In genomic region chr12:92144045-92144630, GRCh38 we compare ENCODE assay signal across 8 cellular contexts. TPM values are rescaled to one million over a fixed set of nuclear protein-coding genes. Genes with fewer than 3 reads are reported as not detected.
DNase-seq lines count a peak whose midpoint lies in the region; ATAC-seq and TF ChIP-seq lines count a peak whose summit lies in the region.

No MANE protein-coding gene starts in this region.

- peaks cover 16% of the 10 kb centered on the region for H3K4me1 Mint-ChIP-seq in activated CD8-positive, alpha-beta T cell treated with anti-CD3 and anti-CD28 coated beads for 36 hours (ENCODE audit: low read depth)

- no peaks in the 10 kb centered on the region for H3K9me3 Mint-ChIP-seq in activated CD8-positive, alpha-beta T cell treated with anti-CD3 and anti-CD28 coated beads for 36 hours

- no peaks in the 10 kb centered on the region for H3K27me3 Mint-ChIP-seq in activated CD8-positive, alpha-beta T cell treated with anti-CD3 and anti-CD28 coated beads for 36 hours

- POLR2A ChIA-PET in activated CD8-positive, alpha-beta T cell treated with anti-CD3 and anti-CD28 coated beads for 36 hours (lab: Charles Lee) = interaction anchor here (0.6 to 6.5 kb wide), 39 partner anchors 9 to 610 kb away, joined by 3 to 105 read pairs (median 5); no protein-coding TSS in a partner anchor

- peaks cover 0 to 3% of the 10 kb centered on the region in 2 donors for H3K4me1 ChIP-seq in lung (ENCODE audit: control insufficient read depth in 2 of 2, insufficient read depth in 2 of 2, low read length in 2 of 2)

- peak overlapping the region; percentile 94 for H3K27ac Mint-ChIP-seq in activated CD8-positive, alpha-beta T cell treated with anti-CD3 and anti-CD28 coated beads for 36 hours

- peaks cover 80% of the 10 kb centered on the region for H3K36me3 Mint-ChIP-seq in activated CD8-positive, alpha-beta T cell treated with anti-CD3 and anti-CD28 coated beads for 36 hours (ENCODE audit: low read depth)

- peak overlapping the region; percentile 97 for H3K4me3 Mint-ChIP-seq in activated CD8-positive, alpha-beta T cell treated with anti-CD3 and anti-CD28 coated beads for 36 hours

- CTCF ChIA-PET in activated CD8-positive, alpha-beta T cell treated with anti-CD3 and anti-CD28 coated beads for 36 hours (lab: Charles Lee) = interaction anchor here (0.6 to 4.1 kb wide), 20 partner anchors 9 to 762 kb away, joined by 3 to 20 read pairs (median 3); no protein-coding TSS in a partner anchor

- intact Hi-C loops in activated CD8-positive, alpha-beta T cell treated with anti-CD3 and anti-CD28 coated beads for 36 hours (cut with micrococcal nuclease) = loop anchor here (2.0 to 5.0 kb wide), 4 partner anchors 263 to 762 kb away; no protein-coding TSS in a partner anchor

- peak; percentile 84 for TF ChIP-seq CTCF in HL-60 (IDR thresholded peaks at IDR 0.05; ENCODE audit: insufficient read depth, low read length)
- TF ChIP-seq CTCF in activated CD8-positive, alpha-beta T cell treated with anti-CD3 and anti-CD28 coated beads for 36 hours (IDR thresholded peaks at IDR 0.05) = peak; percentile 65
- TF ChIP-seq CTCF in lung (IDR thresholded peaks at IDR 0.05; ENCODE audit: control extremely low read depth, extremely low read depth) = peak; percentile 44

- peaks cover 1 to 6% of the 10 kb centered on the region in 2 donors for H3K36me3 ChIP-seq in lung (ENCODE audit: control insufficient read depth in 2 of 2, insufficient read depth in 2 of 2, low read length in 2 of 2)

- H3K4me3 ChIP-seq in HL-60 (replicated peaks; ENCODE audit: insufficient read depth, low read length) (peak overlapping the region; percentile 81), lung (peak overlapping the region; percentile 100)

- WGBS in lung, 2 donors = 0% methylated on average over 14 of the region's 14 CpGs

- H3K27ac ChIP-seq in HL-60 (replicated peaks) = peak overlapping the region; percentile 90
- H3K27ac ChIP-seq in lung (ENCODE audit: low read depth in 1 of 2, low read length in 1 of 2) = peak overlapping the region; percentile 100

- peak; percentile 38 for DNase-seq in NK-92 treated with Interleukin-12 subunit alpha and Interleukin-12 subunit beta, amount 100 ng/mL, for 24 hours (lab: John Stamatoyannopoulos, UW)
- DNase-seq in NK-92 (lab: John Stamatoyannopoulos, UW; ENCODE audit: unreplicated experiment) = no peak
- DNase-seq in HL-60 (ENCODE audit: low read depth in 1 of 2, low spot score in 1 of 2) = peak; percentile 74 to 90
- DNase-seq in NCI-H82 treated with DMSO at 0.1 percent for 48 hours (lab: John Stamatoyannopoulos, UW; ENCODE audit: unreplicated experiment) = peak; percentile 56
- peak; percentile 83 for DNase-seq in activated CD8-positive, alpha-beta T cell treated with anti-CD3 and anti-CD28 coated beads for 36 hours
- peak; percentile 57 for DNase-seq in effector CD4-positive, alpha-beta T cell
- DNase-seq in lung (ENCODE audit: low spot score) = peak; percentile 79
- DNase-seq in stimulated activated CD4-positive, alpha-beta T cell treated with anti-CD3 and anti-CD28 coated beads, TNF-alpha, amount 100 ng/mL, for 48 hours (ENCODE audit: low read depth in 3 of 3) = peak; percentile 39 to 47 (median 44)

- no peaks in the 10 kb centered on the region for H3K27me3 ChIP-seq in HL-60 (ENCODE audit: insufficient read depth, poor library complexity, severe bottlenecking)
- H3K27me3 ChIP-seq in lung (ENCODE audit: control insufficient read depth, insufficient read depth) = no peaks in the 10 kb centered on the region

- peak; percentile 36 for ATAC-seq in activated CD8-positive, alpha-beta T cell treated with anti-CD3 and anti-CD28 coated beads for 36 hours
- ATAC-seq in lung (ENCODE audit: insufficient read depth, low FRiP score) = peak; percentile 45

- H3K9me3 ChIP-seq in lung (ENCODE audit: control insufficient read depth in 2 of 2, insufficient read depth in 1 of 2, low read length in 1 of 2) = peaks cover 0 to 2% of the 10 kb centered on the region in 2 donors

RNA-seq across cellular contexts. Expression of gene BTG1, which starts 1.5 kb away (rescaled TPM):
- total RNA-seq in activated CD8-positive, alpha-beta T cell treated with anti-CD3 and anti-CD28 coated beads for 36 hours = 100 to 1,000 TPM; 197 to 200 TPM
- total RNA-seq in lung = 100 to 1,000 TPM; 128 to 147 TPM
- 10 to 100 TPM; 38.4 to 50.9 TPM for polyA plus RNA-seq in lung
